ENCODE assay signal across 16 cellular contexts in genomic region chr22:48884292-48884691, GRCh38.
"Had no signal": no experiment of that assay in that cellular context is flagged by ENCODE, and none has a peak within 500 bp of the region (broad histone marks: within the 10 kb centered on the region; RNA-seq: fewer than 3 reads in every experiment).

No MANE protein-coding gene starts in this region.

- H3K27me3 Mint-ChIP-seq: dendritic cell treated with granulocyte-macrophage colony-stimulating factor and Interleukin-4, amounts not matched to agents 40 ng/mL and 50 ng/mL, for 4 days; stimulated activated naive B cell treated with anti-CD40 and anti-IgM and Interleukin-4, amounts not matched to agents 10 μg/mL and 1 μg/mL and 100 μg/mL, for 72 hours had no signal

- DNase-seq: activated CD4-positive, alpha-beta T cell treated with anti-CD3 and anti-CD28 coated beads, Interleukin-2, amount 50 U/mL, for 1 hour; activated CD8-positive, alpha-beta memory T cell treated with anti-CD3 and anti-CD28 coated beads, Interleukin-2, amount 50 U/mL, for 4 hours; activated gamma-delta T cell; activated T-cell treated with anti-CD3 and anti-CD28 coated beads, Interleukin-2, amount 50 U/mL, for 4 hours; effector memory CD4-positive, alpha-beta T cell; esophagus squamous epithelium; immature natural killer cell; mammary epithelial cell; stimulated activated naive B cell treated with anti-CD40 and anti-IgM and Interleukin-4, amounts not matched to agents 10 μg/mL and 1 μg/mL and 100 μg/mL, for 72 hours; trophoblast cell had no signal

- H3K4me1 ChIP-seq: esophagus squamous epithelium, neural progenitor cell, pancreas had no signal

- H3K9ac ChIP-seq: neural progenitor cell had no signal

- H3K27me3 ChIP-seq: neural progenitor cell, pancreas had no signal

- H3K36me3 ChIP-seq: esophagus squamous epithelium, neural progenitor cell, pancreas had no signal

- ATAC-seq: activated CD4-positive, CD25-positive, alpha-beta regulatory T cell treated with anti-CD3 and anti-CD28 coated beads, Interleukin-2, amount 50 U/mL, for 24 hours; activated T-cell treated with anti-CD3 and anti-CD28 coated beads, Interleukin-2, amount 50 U/mL, for 4 hours; pancreas; stimulated activated naive B cell treated with anti-CD40 and anti-IgM and Interleukin-4, amounts not matched to agents 10 μg/mL and 1 μg/mL and 100 μg/mL, for 72 hours had no signal

- H3K4me3 ChIP-seq: esophagus squamous epithelium, neural progenitor cell, pancreas had no signal

- H3K4me3 Mint-ChIP-seq: activated naive CD8-positive, alpha-beta T cell; activated T-cell treated with anti-CD3 and anti-CD28 coated beads, Interleukin-2, amount 50 U/mL, for 4 hours; dendritic cell treated with granulocyte-macrophage colony-stimulating factor and Interleukin-4, amounts not matched to agents 40 ng/mL and 50 ng/mL, for 4 days; immature natural killer cell; neural progenitor cell; stimulated activated naive B cell treated with anti-CD40 and anti-IgM and Interleukin-4, amounts not matched to agents 10 μg/mL and 1 μg/mL and 100 μg/mL, for 72 hours; T-helper 1 cell treated with Interleukin-12 subunit alpha and Interleukin-12 subunit beta and Interleukin-4 antibody, amounts not matched to agents 30 μg/mL and 1 μg/mL, for 36 hours had no signal

- H3K9me3 Mint-ChIP-seq: activated T-cell treated with anti-CD3 and anti-CD28 coated beads, Interleukin-2, amount 50 U/mL, for 4 hours; dendritic cell treated with granulocyte-macrophage colony-stimulating factor and Interleukin-4, amounts not matched to agents 40 ng/mL and 50 ng/mL, for 4 days; immature natural killer cell; neural progenitor cell; stimulated activated naive B cell treated with anti-CD40 and anti-IgM and Interleukin-4, amounts not matched to agents 10 μg/mL and 1 μg/mL and 100 μg/mL, for 72 hours; T-helper 1 cell treated with Interleukin-12 subunit alpha and Interleukin-12 subunit beta and Interleukin-4 antibody, amounts not matched to agents 30 μg/mL and 1 μg/mL, for 36 hours had no signal

- H3K27ac ChIP-seq: esophagus squamous epithelium, neural progenitor cell, pancreas had no signal

- H3K4me1 Mint-ChIP-seq: immature natural killer cell; stimulated activated naive B cell treated with anti-CD40 and anti-IgM and Interleukin-4, amounts not matched to agents 10 μg/mL and 1 μg/mL and 100 μg/mL, for 72 hours had no signal

- H3K27ac Mint-ChIP-seq: activated naive CD8-positive, alpha-beta T cell; dendritic cell treated with granulocyte-macrophage colony-stimulating factor and Interleukin-4, amounts not matched to agents 40 ng/mL and 50 ng/mL, for 4 days; immature natural killer cell; neural progenitor cell; stimulated activated naive B cell treated with anti-CD40 and anti-IgM and Interleukin-4, amounts not matched to agents 10 μg/mL and 1 μg/mL and 100 μg/mL, for 72 hours; T-helper 1 cell treated with Interleukin-12 subunit alpha and Interleukin-12 subunit beta and Interleukin-4 antibody, amounts not matched to agents 30 μg/mL and 1 μg/mL, for 36 hours had no signal

- H3K9me3 ChIP-seq: esophagus squamous epithelium, pancreas had no signal

- H3K36me3 Mint-ChIP-seq: activated naive CD8-positive, alpha-beta T cell; immature natural killer cell; neural progenitor cell; stimulated activated naive B cell treated with anti-CD40 and anti-IgM and Interleukin-4, amounts not matched to agents 10 μg/mL and 1 μg/mL and 100 μg/mL, for 72 hours had no signal
